8 cellular contexts compared by ENCODE assay signal in the genomic region with DNA sequence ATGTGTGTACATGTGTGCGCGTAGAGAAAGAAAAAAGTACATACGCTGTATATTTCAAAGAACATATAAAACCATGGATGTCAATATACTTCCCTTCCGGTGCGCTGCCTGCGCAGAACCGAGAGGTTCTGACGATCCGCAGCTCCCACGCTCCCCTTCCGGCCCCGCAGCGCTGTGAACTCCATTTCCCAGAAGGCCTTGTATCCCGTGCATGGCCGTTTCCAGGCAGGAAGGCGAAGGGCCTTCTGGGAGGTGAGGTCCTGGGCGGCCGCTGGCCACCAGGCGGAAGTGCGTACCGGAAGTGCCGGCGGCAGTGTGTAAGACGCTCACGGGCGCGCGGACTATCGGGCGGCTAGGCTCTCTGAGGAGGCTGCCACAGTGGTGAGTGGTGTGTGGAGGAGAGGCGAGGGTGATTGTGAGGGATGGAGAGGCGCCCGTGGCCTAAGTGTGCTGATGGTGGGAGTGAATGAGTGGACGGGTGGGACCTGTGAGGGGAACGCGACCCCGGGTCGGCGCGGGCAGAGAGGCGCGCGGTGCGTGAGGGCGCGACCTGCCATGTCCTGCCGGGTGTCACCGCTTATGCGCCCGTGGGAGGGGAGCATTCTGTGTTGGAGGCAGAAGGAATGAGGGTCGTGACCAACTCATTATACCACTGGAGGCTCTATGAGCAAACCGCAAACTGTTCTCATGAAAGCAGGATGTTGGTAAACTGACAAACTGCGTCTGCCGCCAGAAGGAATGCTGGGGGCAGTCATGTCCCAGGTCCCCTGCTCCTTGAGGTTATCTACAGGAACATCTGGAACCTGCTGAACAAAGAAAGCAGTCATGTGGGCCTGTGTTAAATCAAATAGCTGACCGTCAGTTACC. TPM values are rescaled to one million over a fixed set of nuclear protein-coding genes. Genes with fewer than 3 reads are reported as not detected.
DNase-seq lines count a peak whose midpoint lies in the region; ATAC-seq and TF ChIP-seq lines count a peak whose summit lies in the region.

A gene with protein sequence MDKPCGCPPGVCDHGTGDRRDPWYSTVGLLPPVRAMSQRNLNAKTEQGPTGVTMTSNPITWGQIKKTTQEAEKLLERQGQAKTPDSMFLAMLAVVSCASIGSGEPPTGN (plus strand): TSS at position 313 of the 867 bp plus-strand sequence. CDS start 6,792 bp downstream, outside the sequence.

- TF ChIP-seq CTCF in AG10803 (conservative IDR thresholded peaks at IDR 0.05; ENCODE audit: low read length) (no peak; the same call in 1 of the 2 replicates), kidney epithelial cell (IDR thresholded peaks at IDR 0.05; ENCODE audit: insufficient read depth, low read length, poor library complexity, severe bottlenecking) (no peak)

- H3K36me3 ChIP-seq in kidney epithelial cell (ENCODE audit: control insufficient read depth, insufficient read depth, low read length), result no peaks in the 10 kb centered on the region

- peak within 1 kb of the TSS; percentile 91 for H3K4me3 ChIP-seq in AG10803 (ENCODE audit: low read length)
- peak within 1 kb of the TSS; percentile 67 for H3K4me3 ChIP-seq in kidney epithelial cell (ENCODE audit: low read depth, low read length)

- no peaks in the 10 kb centered on the region for H3K27me3 ChIP-seq in kidney epithelial cell (ENCODE audit: control insufficient read depth, insufficient read depth, low read length)

- ATAC-seq in GM19043 (IDR thresholded peaks at IDR 0.05; ENCODE audit: low read depth, unreplicated experiment) (peak; percentile 94), HG03378 (IDR thresholded peaks at IDR 0.05; ENCODE audit: unreplicated experiment) (peak; percentile 89)

- peak; percentile 97 for DNase-seq in AG10803 (ENCODE audit: low read depth)
- DNase-seq in NCI-H460 (ENCODE audit: extremely low read depth, low read depth), result peak; percentile 91
- peak; percentile 91 for DNase-seq in activated CD4-positive, CD25-positive, alpha-beta regulatory T cell treated with anti-CD3 and anti-CD28 coated beads, Interleukin-2, amount 50 U/mL, for 72 hours
- DNase-seq in cerebellar nuclear complex (lab: John Stamatoyannopoulos, UW), result peak; percentile 86 to 95
- DNase-seq in kidney epithelial cell (ENCODE audit: low read depth), result peak; percentile 95
- DNase-seq in stimulated activated CD4-positive, alpha-beta T cell treated with anti-CD3 and anti-CD28 coated beads, Interleukin-15, amount 100 ng/mL, for 48 hours (ENCODE audit: low read depth in 2 of 2), result peak; percentile 91 to 92

RNA-seq across cellular contexts. Expression of the gene that starts here (rescaled TPM):
- total RNA-seq in NCI-H460 (2014; rRNA removed; shearing (Covaris generic)), result 42.4 and 43.2 TPM in 2 replicates
- polyA plus RNA-seq in NCI-H460 (2014; cell fraction: nucleus; rRNA removed), result 73.5 and 78.4 TPM in 2 replicates
- 44.9 and 48.3 TPM in 2 replicates for total RNA-seq in kidney epithelial cell

Comparison
In these comparisons a context has a peak if more than half of its experiments do, and no peak if none do; other contexts are left out.
1. Peak in every context shown above with its lines: DNase-seq, ATAC-seq and H3K4me3 ChIP-seq.